ENCODE assay signal across 8 cellular contexts in the genomic region with DNA sequence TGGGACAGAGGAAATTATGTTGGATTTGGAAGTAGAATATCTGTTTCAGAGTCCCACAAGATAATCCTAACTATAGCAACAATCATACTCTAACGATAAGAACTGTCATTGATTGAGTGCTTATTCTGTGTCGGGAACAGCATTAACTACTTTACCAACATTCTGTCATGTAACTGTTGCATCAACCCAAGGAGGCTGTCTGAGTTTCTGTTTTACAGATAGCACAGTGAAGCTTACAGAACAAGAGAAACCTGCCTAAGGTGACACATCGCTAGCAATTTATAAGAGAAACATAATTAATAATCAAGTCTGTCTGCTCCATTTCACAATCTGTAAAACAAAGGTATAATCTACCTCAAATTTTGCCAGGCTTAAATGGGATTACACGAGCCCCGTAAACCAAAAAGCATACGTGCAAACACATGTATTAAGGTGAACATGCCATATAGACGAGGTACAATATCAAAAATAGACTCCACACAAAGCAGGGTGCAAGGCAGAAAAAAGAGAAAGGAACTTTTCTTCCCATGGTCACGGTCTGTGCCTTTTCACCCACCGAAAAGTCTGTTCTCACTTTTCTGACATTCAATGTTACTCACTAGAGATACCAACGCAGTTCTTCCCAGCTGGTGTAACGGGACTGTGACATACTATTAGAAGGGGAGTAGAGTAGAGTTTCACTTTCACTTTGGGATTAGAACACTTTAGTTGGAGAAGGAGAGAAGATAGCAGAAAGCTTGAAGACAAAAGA. TPM values are rescaled to one million over a fixed set of nuclear protein-coding genes. Genes with fewer than 3 reads are reported as not detected.
DNase-seq lines count a peak whose midpoint lies in the region; ATAC-seq, FAIRE-seq and TF ChIP-seq lines count a peak whose summit lies in the region.

No MANE protein-coding gene starts in this region.

- H4K20me1 ChIP-seq in GM23338 (replicated peaks; ENCODE audit: insufficient read depth), result no peaks in the 10 kb centered on the region

- H3K36me3 ChIP-seq in left lung, result no peaks in the 10 kb centered on the region
- H3K36me3 ChIP-seq in GM23338 (ENCODE audit: insufficient read depth), result no peaks in the 10 kb centered on the region

- in situ Hi-C loops in G401 (cut with HindIII; ENCODE audit: low sequenced_read_pairs), result no loop called here

- H3K9me2 ChIP-seq in GM23338 (ENCODE audit: insufficient read depth), result no peaks in the 10 kb centered on the region

- DNase-seq in activated T-cell treated with anti-CD3 and anti-CD28 coated beads, Interleukin-2, amount 50 U/mL, for 72 hours, result no peak
- no peak for DNase-seq in activated T-cell treated with anti-CD3 and anti-CD28 coated beads, Interleukin-2, amount 50 U/mL, for 48 hours
- DNase-seq in left lung (no peak), urothelium cell line (ENCODE audit: low spot score) (peak; percentile 42), NCI-H1092 treated with DMSO at 0.1 percent for 48 hours (lab: John Stamatoyannopoulos, UW) (no peak), GM23338 (ENCODE audit: low spot score) (no peak), G401 (ENCODE audit: low spot score) (no peak)

- H3K4me2 ChIP-seq in GM23338, result no peak overlapping the region

- peak overlapping the region; percentile 51 to 65 for H3K4me3 Mint-ChIP-seq in activated T-cell treated with anti-CD3 and anti-CD28 coated beads, Interleukin-2, amount 50 U/mL, for 72 hours
- peak overlapping the region; percentile 62 for H3K4me3 Mint-ChIP-seq in activated T-helper 17 cell treated with anti-CD3 and anti-CD28 coated beads, Interleukin-2, amount 50 U/mL, for 72 hours
- H3K4me3 Mint-ChIP-seq in GM23338, result no peak overlapping the region

- H3K27me3 Mint-ChIP-seq in activated T-cell treated with anti-CD3 and anti-CD28 coated beads, Interleukin-2, amount 50 U/mL, for 72 hours (ENCODE audit: low read depth), result no peaks in the 10 kb centered on the region
- no peaks in the 10 kb centered on the region for H3K27me3 Mint-ChIP-seq in activated T-helper 17 cell treated with anti-CD3 and anti-CD28 coated beads, Interleukin-2, amount 50 U/mL, for 72 hours
- H3K27me3 Mint-ChIP-seq in GM23338 (ENCODE audit: insufficient read depth, low read depth, poor library complexity), result peaks cover 2% of the 10 kb centered on the region

- peaks cover 13% of the 10 kb centered on the region for H3K4me1 Mint-ChIP-seq in activated T-cell treated with anti-CD3 and anti-CD28 coated beads, Interleukin-2, amount 50 U/mL, for 72 hours (ENCODE audit: low read depth)
- H3K4me1 Mint-ChIP-seq in activated T-helper 17 cell treated with anti-CD3 and anti-CD28 coated beads, Interleukin-2, amount 50 U/mL, for 72 hours, result peaks cover 4% of the 10 kb centered on the region
- peaks cover 5% of the 10 kb centered on the region; the same call in 2 of the 3 replicates for H3K4me1 Mint-ChIP-seq in GM23338

- no peaks in the 10 kb centered on the region for H3F3A ChIP-seq in GM23338 (replicated peaks; ENCODE audit: low read depth)

- H3K4me3 ChIP-seq in left lung (peak overlapping the region; percentile 23 to 29), GM23338 (no peak overlapping the region)

- ATAC-seq in activated T-cell treated with anti-CD3 and anti-CD28 coated beads, Interleukin-2, amount 50 U/mL, for 72 hours (replicated peaks in 1 of 2), result no peak
- ATAC-seq in activated T-helper 17 cell treated with anti-CD3 and anti-CD28 coated beads, Interleukin-2, amount 50 U/mL, for 72 hours (replicated peaks), result no peak
- ATAC-seq in left lung (peak; percentile 78), GM23338 (no peak)

- H3K4me1 ChIP-seq in left lung (peaks cover 7 to 51% of the 10 kb centered on the region in 2 donors), GM23338 (ENCODE audit: insufficient read depth) (no peaks in the 10 kb centered on the region)

- no peaks in the 10 kb centered on the region for H3K9me3 Mint-ChIP-seq in activated T-cell treated with anti-CD3 and anti-CD28 coated beads, Interleukin-2, amount 50 U/mL, for 72 hours
- H3K9me3 Mint-ChIP-seq in activated T-helper 17 cell treated with anti-CD3 and anti-CD28 coated beads, Interleukin-2, amount 50 U/mL, for 72 hours, result no peaks in the 10 kb centered on the region
- H3K9me3 Mint-ChIP-seq in GM23338, result peaks cover 3% of the 10 kb centered on the region; the same call in 2 of the 3 replicates

- no peaks in the 10 kb centered on the region for H3K79me2 ChIP-seq in GM23338 (replicated peaks; ENCODE audit: insufficient read depth)

- H3K27ac Mint-ChIP-seq in activated T-cell treated with anti-CD3 and anti-CD28 coated beads, Interleukin-2, amount 50 U/mL, for 72 hours, result no peak overlapping the region
- no peak overlapping the region for H3K27ac Mint-ChIP-seq in activated T-helper 17 cell treated with anti-CD3 and anti-CD28 coated beads, Interleukin-2, amount 50 U/mL, for 72 hours
- H3K27ac Mint-ChIP-seq in GM23338, result no peak overlapping the region

- no peak overlapping the region for H2AFZ ChIP-seq in GM23338

- intact Hi-C loops in left lung (cut with DNase I), result no loop called here

- peak overlapping the region; percentile 26 to 69 for H3K27ac ChIP-seq in left lung
- H3K27ac ChIP-seq in GM23338 (ENCODE audit: low read depth), result no peak overlapping the region

- no peak for TF ChIP-seq CTCF in left lung (IDR thresholded peaks at IDR 0.05)
- TF ChIP-seq CTCF in GM23338 (conservative IDR thresholded peaks at IDR 0.05; ENCODE audit: low read depth in 2 of 2), result no peak

- no peaks in the 10 kb centered on the region for H3K36me3 Mint-ChIP-seq in activated T-cell treated with anti-CD3 and anti-CD28 coated beads, Interleukin-2, amount 50 U/mL, for 72 hours (ENCODE audit: insufficient read depth in 2 of 2)
- H3K36me3 Mint-ChIP-seq in activated T-helper 17 cell treated with anti-CD3 and anti-CD28 coated beads, Interleukin-2, amount 50 U/mL, for 72 hours (ENCODE audit: low read depth), result no peaks in the 10 kb centered on the region
- no peaks in the 10 kb centered on the region; the same call in 2 of the 3 replicates for H3K36me3 Mint-ChIP-seq in GM23338 (ENCODE audit: low read depth)

- H3K9me3 ChIP-seq in left lung, result peaks cover 0 to 2% of the 10 kb centered on the region in 2 donors

- H3K27me3 ChIP-seq in left lung (no peaks in the 10 kb centered on the region), GM23338 (ENCODE audit: insufficient read depth) (no peaks in the 10 kb centered on the region)

- FAIRE-seq in urothelium cell line (lab: Jason Lieb, UNC), result peak; percentile 9

TF ChIP-seq in GM23338, 12 proteins besides CTCF, POLR2A, EP300 and RAD21 (continues in another document):
- no peak for TF ChIP-seq EZH2 (IDR thresholded peaks at IDR 0.05; ENCODE audit: low read depth, unreplicated experiment)
- no peak for TF ChIP-seq JUNB (IDR thresholded peaks at IDR 0.05; ENCODE audit: unreplicated experiment)

RNA-seq across cellular contexts. Expression of a gene that starts 37.2 kb away (rescaled TPM):
- 1 to 10 TPM in 1 of 2 donors, under 1 TPM in 1; 0.58 to 1.9 TPM for total RNA-seq in activated T-cell treated with anti-CD3 and anti-CD28 coated beads, Interleukin-2, amount 50 U/mL, for 72 hours
- total RNA-seq in activated T-helper 17 cell treated with anti-CD3 and anti-CD28 coated beads, Interleukin-2, amount 50 U/mL, for 72 hours, result under 1 TPM in 1 of 2 donors, not detected in 1; 0.45 TPM
- 10 to 100 TPM; 29.9 to 39.7 TPM for total RNA-seq in left lung
- 2.5 and 3.3 TPM in 2 replicates for total RNA-seq in GM23338 (2014; rRNA removed; shearing (Covaris generic))
- polyA plus RNA-seq in GM23338 (2016; fragmentation: Nextera tagmentation; extraction: Ambion mirVana), result 2.3 and 2.5 TPM in 2 replicates
- total RNA-seq in G401 (2014; rRNA removed; shearing (Covaris generic)), result 149 and 199 TPM in 2 replicates
